In the genomic region with DNA sequence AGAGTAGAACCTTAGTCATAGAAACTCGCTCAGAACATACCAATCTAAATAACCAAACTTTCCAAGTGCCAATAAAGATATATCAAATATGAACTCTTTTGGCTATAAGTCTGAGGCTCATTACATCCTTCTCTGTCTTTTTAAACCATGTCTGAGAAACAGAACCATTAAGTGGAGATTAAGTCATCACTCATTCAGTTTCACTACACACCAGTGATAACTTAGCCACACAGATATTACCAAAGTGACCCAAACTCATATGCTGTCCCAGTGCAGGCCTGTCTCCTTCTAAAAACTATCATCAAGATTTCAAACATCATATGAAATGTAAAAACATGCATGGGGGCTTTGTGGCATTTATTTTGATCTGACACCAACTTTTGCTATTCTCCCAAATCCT, we compare ENCODE assay signal across 15 cellular contexts. TPM values are rescaled to one million over a fixed set of nuclear protein-coding genes. Genes with fewer than 3 reads are reported as not detected.
DNase-seq lines count a peak whose midpoint lies in the region; ATAC-seq and TF ChIP-seq lines count a peak whose summit lies in the region.
"Had no signal": no experiment of that assay in that cellular context is flagged by ENCODE, and none has a peak within 500 bp of the region (broad histone marks: within the 10 kb centered on the region; RNA-seq: fewer than 3 reads in every experiment).

No MANE protein-coding gene starts in this region.

- H3K4me1 Mint-ChIP-seq in endodermal cell = peaks cover 52% of the 10 kb centered on the region

- H3K4me3 Mint-ChIP-seq in endodermal cell = no peak overlapping the region
- H3K4me3 Mint-ChIP-seq: T-helper 17 cell had no signal

- ATAC-seq in GM18868 (IDR thresholded peaks at IDR 0.05; ENCODE audit: unreplicated experiment) (peak; percentile 46), HG02885 (IDR thresholded peaks at IDR 0.05; ENCODE audit: poor library complexity, unreplicated experiment) (peak; percentile 44), HG03439 (IDR thresholded peaks at IDR 0.05; ENCODE audit: unreplicated experiment) (no peak), HG03196 (IDR thresholded peaks at IDR 0.05; ENCODE audit: unreplicated experiment) (no peak)
- ATAC-seq: Right ventricle myocardium inferior, T-helper 17 cell had no signal

- no peaks in the 10 kb centered on the region for H3K9me3 Mint-ChIP-seq in endodermal cell

- H3K4me1 ChIP-seq in endodermal cell (ENCODE audit: control insufficient read depth, insufficient read depth, low read length) (peaks cover 13% of the 10 kb centered on the region), sigmoid colon (peaks cover 0 to 91% (median 74%) of the 10 kb centered on the region in 4 donors)

- H3K9ac ChIP-seq in endodermal cell (ENCODE audit: extremely low read depth, low read length, poor library complexity, severe bottlenecking) = no peak overlapping the region

- TF ChIP-seq CTCF in endodermal cell (conservative IDR thresholded peaks at IDR 0.05) = no peak
- no peak for TF ChIP-seq CTCF in sigmoid colon (IDR thresholded peaks at IDR 0.05)

- peak overlapping the region; percentile 56 for H3K27ac Mint-ChIP-seq in endodermal cell

- H3K27ac ChIP-seq in endodermal cell (ENCODE audit: low read depth, low read length) (no peak overlapping the region), sigmoid colon (peak overlapping the region; percentile 62 to 85 (median 78))

- H3K4me3 ChIP-seq in endodermal cell (ENCODE audit: low read length) (no peak overlapping the region), sigmoid colon (no peak overlapping the region)

- TF ChIP-seq POLR2A in sigmoid colon (IDR thresholded peaks at IDR 0.05) = no peak

- peaks cover 7% of the 10 kb centered on the region for H3K36me3 Mint-ChIP-seq in endodermal cell (ENCODE audit: low read depth)

- H3K36me3 ChIP-seq in endodermal cell (ENCODE audit: control insufficient read depth, insufficient read depth, low read length) (peaks cover 7% of the 10 kb centered on the region), sigmoid colon (no peaks in the 10 kb centered on the region)

- DNase-seq in endodermal cell = no peak
- DNase-seq in sigmoid colon = no peak
- no peak for DNase-seq in midbrain (lab: John Stamatoyannopoulos, UW)
- no peak for DNase-seq in HK-2 (ENCODE audit: unreplicated experiment)
- DNase-seq: activated naive CD4-positive, alpha-beta T cell; GF-D8; mammary epithelial cell; NCI-H1694 treated with DMSO at 0.1 percent for 48 hours; stimulated activated CD4-positive, alpha-beta T cell treated with anti-CD3 and anti-CD28 coated beads, Interleukin-4, amount 100 ng/mL, for 4 hours; T-helper 17 cell had no signal

- intact Hi-C loops in sigmoid colon (cut with DNase I) = no loop called here

- no peak for TF ChIP-seq EP300 in sigmoid colon (IDR thresholded peaks at IDR 0.05)

- WGBS in endodermal cell (ENCODE audit: insufficient coverage in 1 of 2, insufficient read length in 1 of 2), 2 experiments = 97 to 100% methylated on average over 1 of the region's 1 CpG
- WGBS in sigmoid colon, 2 donors = 81 to 85% methylated on average over 1 of the region's 1 CpG

- no peaks in the 10 kb centered on the region for H3K27me3 ChIP-seq in endodermal cell (ENCODE audit: control insufficient read depth, insufficient read depth, low read length, poor library complexity, severe bottlenecking)
- no peaks in the 10 kb centered on the region for H3K27me3 ChIP-seq in sigmoid colon

- H3K27me3 Mint-ChIP-seq in endodermal cell (ENCODE audit: insufficient read depth) = no peaks in the 10 kb centered on the region
- H3K27me3 Mint-ChIP-seq: T-helper 17 cell had no signal

- H3K9me3 ChIP-seq in endodermal cell (ENCODE audit: control insufficient read depth, low read length) (no peaks in the 10 kb centered on the region), sigmoid colon (no peaks in the 10 kb centered on the region)

RNA-seq across cellular contexts. Expression of gene GCLC, which starts 12.0 kb away (rescaled TPM):
- total RNA-seq in endodermal cell (10 to 100 TPM; 44.7 to 57.7 TPM), sigmoid colon (10 to 100 TPM; 53.7 to 60.3 (median 57.4) TPM)
- 22.6 TPM for polyA plus RNA-seq in endodermal cell (2013, experiment 1 of 2)
- polyA plus RNA-seq in endodermal cell (2013, experiment 2 of 2) = 20.2 TPM
- polyA plus RNA-seq in sigmoid colon = 10 to 100 TPM; 16.2 to 25.9 (median 22.8) TPM

Comparison
In these comparisons a context has a peak if more than half of its experiments do, and no peak if none do; other contexts are left out.
1. ATAC-seq: peak in GM18868 (single experiment) and HG02885 (single experiment); none in HG03439 (single experiment) and HG03196 (single experiment).